Comparison of ENCODE assay signal across 8 cellular contexts in genomic region chr2:130797493-130798435, GRCh38.
DNase-seq lines count a peak whose midpoint lies in the region; ATAC-seq and TF ChIP-seq lines count a peak whose summit lies in the region.

No MANE protein-coding gene starts in this region.

- peak; percentile 81 for TF ChIP-seq CTCF in choroid plexus epithelial cell (conservative IDR thresholded peaks at IDR 0.05; ENCODE audit: low read depth, low read length)

- DNase-seq in AML-193 (lab: John Stamatoyannopoulos, UW) = peak; percentile 68 to 76
- peak; percentile 93 for DNase-seq in NCI-H345 (lab: John Stamatoyannopoulos, UW)
- peak; percentile 89 for DNase-seq in activated CD4-positive, alpha-beta T cell treated with anti-CD3 and anti-CD28 coated beads for 1 hour
- DNase-seq in choroid plexus epithelial cell (ENCODE audit: low read depth) = peak; percentile 88
- DNase-seq in left kidney (ENCODE audit: low read depth, low spot score) = peak; percentile 97
- DNase-seq in stimulated activated CD4-positive, alpha-beta T cell treated with anti-CD3 and anti-CD28 coated beads, Interleukin-1b, Interleukin-23, amount 100 ng/mL, for 4 hours (ENCODE audit: low read depth in 2 of 2) = peak; percentile 94 to 95

- peak overlapping the region; percentile 77 for H3K4me3 ChIP-seq in choroid plexus epithelial cell (ENCODE audit: low read depth, low read length)

- peak; percentile 95 for ATAC-seq in GM18907 (IDR thresholded peaks at IDR 0.05; ENCODE audit: unreplicated experiment)
- ATAC-seq in HG03135 (IDR thresholded peaks at IDR 0.05; ENCODE audit: unreplicated experiment) = peak; percentile 95

Comparison
In these comparisons a context has a peak if more than half of its experiments do, and no peak if none do; other contexts are left out.
1. Peak in every context shown above with its lines: DNase-seq, ATAC-seq and H3K4me3 ChIP-seq.